Comparison of ENCODE assay signal across 1 cellular context in the genomic region with DNA sequence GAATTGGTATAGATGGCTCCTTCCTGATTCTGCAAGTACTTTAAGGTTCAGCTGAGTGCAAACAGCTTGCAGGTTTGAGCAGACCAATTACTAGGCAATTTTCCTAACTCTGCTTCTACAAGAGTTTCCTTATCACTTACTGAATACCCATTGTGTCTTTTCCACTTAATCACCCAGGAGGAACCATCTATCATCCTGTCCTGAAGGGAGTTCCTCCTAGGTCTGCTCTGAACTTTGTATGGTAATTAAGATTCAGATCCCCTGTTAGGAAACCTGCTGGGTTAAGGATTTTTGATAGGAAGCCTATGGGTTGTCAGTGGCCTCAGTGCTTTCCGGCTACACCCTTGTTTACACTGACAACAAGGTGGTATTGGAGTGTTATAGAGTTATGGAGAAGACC. TPM values are rescaled to one million over a fixed set of nuclear protein-coding genes. Genes with fewer than 3 reads are reported as not detected.
"Had no signal": no experiment of that assay in that cellular context is flagged by ENCODE, and none has a peak within 500 bp of the region (broad histone marks: within the 10 kb centered on the region; RNA-seq: fewer than 3 reads in every experiment).

No MANE protein-coding gene starts in this region.

RNA-seq across cellular contexts. Expression of gene ZNF660, which starts 40.0 kb away (rescaled TPM):
- total RNA-seq: activated CD4-positive, alpha-beta memory T cell treated with anti-CD3 and anti-CD28 coated beads, Interleukin-2, amount 10 ng/mL, durations not matched to agents 7 days and 5 days had no signal
